ENCODE assay signal across 1 cellular context in genomic region chr12:67937822-67938221, GRCh38.
TF ChIP-seq lines count a peak whose summit lies in the region.

No MANE protein-coding gene starts in this region.

TF ChIP-seq in GM23338, 12 proteins besides CTCF, POLR2A, EP300 and RAD21 (continued from another document):
- no peak for TF ChIP-seq ZNF462 (CRISPR knock-in tag; IDR thresholded peaks at IDR 0.05)
- TF ChIP-seq POLR2AphosphoS5 (IDR thresholded peaks at IDR 0.05; ENCODE audit: low read depth): no peak
